Comparison of ENCODE assay signal across 10 cellular contexts in the genomic region with DNA sequence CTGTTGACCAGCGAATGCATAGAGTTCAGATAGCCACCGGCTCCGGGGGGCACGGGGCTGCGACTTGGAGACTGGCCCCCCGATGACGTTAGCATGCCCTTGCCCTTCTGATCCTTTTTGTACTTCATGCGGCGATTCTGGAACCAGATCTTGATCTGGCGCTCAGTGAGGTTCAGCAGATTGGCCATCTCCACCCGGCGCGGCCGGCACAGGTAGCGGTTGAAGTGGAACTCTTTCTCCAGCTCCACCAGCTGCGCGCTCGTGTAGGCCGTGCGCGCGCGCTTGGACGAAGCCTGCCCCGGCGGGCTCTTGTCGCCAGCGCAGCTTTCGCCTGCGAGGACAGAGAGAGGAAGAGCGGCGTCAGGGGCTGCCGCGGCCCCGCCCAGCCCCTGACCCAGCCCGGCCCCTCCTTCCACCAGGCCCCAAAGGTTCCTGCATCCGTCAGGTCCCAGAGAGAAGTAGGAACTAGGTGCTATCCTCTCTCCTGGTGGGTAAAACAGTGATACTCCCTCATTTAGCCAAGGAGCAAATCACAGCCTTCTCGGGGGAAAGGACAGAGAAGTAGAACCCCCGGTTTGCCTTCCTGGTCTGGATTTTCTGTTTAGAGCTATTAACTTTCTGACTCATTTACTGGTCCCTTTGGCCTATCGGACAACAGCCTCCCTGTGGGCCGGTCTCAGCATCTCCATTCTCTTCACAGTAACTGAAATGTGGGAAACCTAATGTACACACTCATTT. TPM values are rescaled to one million over a fixed set of nuclear protein-coding genes. Genes with fewer than 3 reads are reported as not detected.
DNase-seq lines count a peak whose midpoint lies in the region; ATAC-seq, FAIRE-seq and TF ChIP-seq lines count a peak whose summit lies in the region.
"Had no signal": no experiment of that assay in that cellular context is flagged by ENCODE, and none has a peak within 500 bp of the region (broad histone marks: within the 10 kb centered on the region; RNA-seq: fewer than 3 reads in every experiment).

No MANE protein-coding gene starts in this region.

- no peak overlapping the region for H2BK120ac ChIP-seq in H9 (ENCODE audit: low read depth, low read length, poor library complexity, severe bottlenecking)

- no peak for FAIRE-seq in HTR-8/SVneo (lab: Jason Lieb, UNC)

- no peak overlapping the region for H4K8ac ChIP-seq in H9 (replicated peaks; ENCODE audit: insufficient read length, low read depth, low read length)

- no peak overlapping the region for H2AFZ ChIP-seq in H9 (ENCODE audit: low read length)

- no peak overlapping the region for H3K4ac ChIP-seq in H9 (ENCODE audit: low read depth, low read length)

- no peak overlapping the region for H3K14ac ChIP-seq in H9 (ENCODE audit: insufficient read depth, low read length)

- no peak overlapping the region for H2BK12ac ChIP-seq in H9 (ENCODE audit: insufficient read length, low read depth, low read length)

- no peaks in the 10 kb centered on the region for H3K79me1 ChIP-seq in H9 (ENCODE audit: insufficient read depth, low read depth, low read length, poor library complexity, severe bottlenecking)

- H3K4me3 ChIP-seq in rectal smooth muscle tissue (ENCODE audit: low read length), result peak overlapping the region; percentile 47
- no peak overlapping the region for H3K4me3 ChIP-seq in CD4-positive, alpha-beta memory T cell (ENCODE audit: low read length in 2 of 2)

- H2AK5ac ChIP-seq in H9 (ENCODE audit: insufficient read length, low read length), result no peak overlapping the region

- DNase-seq in H9 (peak; percentile 86), dermis blood vessel endothelial cell (peak; percentile 76), kidney glomerular epithelial cell (lab: John Stamatoyannopoulos, UW) (peak; percentile 89), activated gamma-delta T cell (lab: John Stamatoyannopoulos, UW) (no peak), HTR-8/SVneo (ENCODE audit: insufficient read length, low spot score) (no peak)
- DNase-seq in CD4-positive, alpha-beta memory T cell, result no peak

- no peak for ATAC-seq in SK-N-SH treated with all-trans-retinoic acid at 6 μM for 48 hours
- ATAC-seq: stimulated activated effector memory CD8-positive, alpha-beta T cell treated with anti-CD3 and anti-CD28 coated beads, Interleukin-12 subunit alpha, Interleukin-12 subunit beta, amount 100 ng/mL, for 72 hours had no signal

- H3K23ac ChIP-seq in H9 (ENCODE audit: insufficient read length, low read depth, low read length), result no peak overlapping the region

- no peak overlapping the region for H3K56ac ChIP-seq in H9 (ENCODE audit: insufficient read length, low read depth, low read length)

- H3T11ph ChIP-seq in H9 (ENCODE audit: low read length), result no peak overlapping the region

- H3K9me3 Mint-ChIP-seq in H9, result peaks cover 0 to 7% of the 10 kb centered on the region in 2 experiments; a peak in 4 of 5 replicates
- peaks cover 0 to 3% (median 0%) of the 10 kb centered on the region in 8 donors for H3K9me3 Mint-ChIP-seq in CD4-positive, alpha-beta memory T cell
- H3K9me3 Mint-ChIP-seq: activated naive CD4-positive, alpha-beta T cell treated with anti-CD3 and anti-CD28 coated beads, Interleukin-2, amount 50 U/mL, for 24 hours; stimulated activated effector memory CD8-positive, alpha-beta T cell treated with anti-CD3 and anti-CD28 coated beads, Interleukin-12 subunit alpha, Interleukin-12 subunit beta, amount 100 ng/mL, for 72 hours had no signal

- H2BK15ac ChIP-seq in H9 (ENCODE audit: low read depth, low read length), result no peak overlapping the region

- H3K4me2 ChIP-seq in H9 (ENCODE audit: insufficient read depth, insufficient read length, low read length), result no peak overlapping the region

- no peak overlapping the region for H2BK20ac ChIP-seq in H9 (ENCODE audit: low read depth, low read length, poor library complexity, severe bottlenecking)

- peaks cover 100% of the 10 kb centered on the region for H3K27me3 Mint-ChIP-seq in H9 (ENCODE audit: low read depth)
- peaks cover 11 to 21% of the 10 kb centered on the region in 2 donors for H3K27me3 Mint-ChIP-seq in CD4-positive, alpha-beta memory T cell

- H3K27ac Mint-ChIP-seq in H9, result no peak overlapping the region
- H3K27ac Mint-ChIP-seq in CD4-positive, alpha-beta memory T cell, result no peak overlapping the region
- H3K27ac Mint-ChIP-seq: activated naive CD4-positive, alpha-beta T cell treated with anti-CD3 and anti-CD28 coated beads, Interleukin-2, amount 50 U/mL, for 24 hours; stimulated activated effector memory CD8-positive, alpha-beta T cell treated with anti-CD3 and anti-CD28 coated beads, Interleukin-12 subunit alpha, Interleukin-12 subunit beta, amount 100 ng/mL, for 72 hours had no signal

- intact Hi-C loops in CD4-positive, alpha-beta memory T cell (cut with micrococcal nuclease), result no loop called here

- H3K23me2 ChIP-seq in H9 (ENCODE audit: insufficient read length, low read depth, low read length, poor library complexity, severe bottlenecking), result peaks cover 3% of the 10 kb centered on the region

- no peak overlapping the region for H2BK5ac ChIP-seq in H9 (ENCODE audit: insufficient read length, low read length)

- H3K27ac ChIP-seq in H9 (ENCODE audit: insufficient read length, low read depth, low read length), result no peak overlapping the region
- peak overlapping the region; percentile 90 for H3K27ac ChIP-seq in rectal smooth muscle tissue (ENCODE audit: low read depth, low read length)
- no peak overlapping the region for H3K27ac ChIP-seq in CD4-positive, alpha-beta memory T cell (ENCODE audit: low read depth, low read length)

- no peak overlapping the region for H4K91ac ChIP-seq in H9 (ENCODE audit: insufficient read length, low read depth, low read length)

- H3K18ac ChIP-seq in H9 (ENCODE audit: insufficient read length, low read depth, low read length), result no peak overlapping the region

- no peaks in the 10 kb centered on the region for H3K79me2 ChIP-seq in H9 (ENCODE audit: insufficient read depth, low read length)

- H3K9me3 ChIP-seq in H9 (ENCODE audit: control insufficient read depth, low read depth, low read length), result no peaks in the 10 kb centered on the region
- no peaks in the 10 kb centered on the region for H3K9me3 ChIP-seq in CD4-positive, alpha-beta memory T cell (ENCODE audit: control insufficient read depth in 1 of 2, low read length in 2 of 2)

- WGBS in H9 (ENCODE audit: extremely low coverage, insufficient read length, low lambda C conversion rate), result no CpG with 5 or more reads among the region's 41 CpGs

- H3K9ac ChIP-seq in H9 (ENCODE audit: extremely low read depth, insufficient read length, low read length) (no peak overlapping the region), rectal smooth muscle tissue (ENCODE audit: low read length) (no peak overlapping the region)

- H4K20me1 ChIP-seq in H9 (ENCODE audit: control insufficient read depth, insufficient read depth, insufficient read length), result peaks cover 2% of the 10 kb centered on the region

- H3K27me3 ChIP-seq in H9 (ENCODE audit: insufficient read depth, low read length) (peaks cover 100% of the 10 kb centered on the region), rectal smooth muscle tissue (ENCODE audit: control insufficient read depth, insufficient read depth, low read length) (no peaks in the 10 kb centered on the region)
- H3K27me3 ChIP-seq in CD4-positive, alpha-beta memory T cell (ENCODE audit: insufficient read depth, low read length), result peaks cover 8% of the 10 kb centered on the region

- CTCF ChIA-PET in CD4-positive, alpha-beta memory T cell (lab: Charles Lee; ENCODE audit: partially characterized antibody), result no interaction called here

- no peaks in the 10 kb centered on the region for H3K36me3 ChIP-seq in rectal smooth muscle tissue (ENCODE audit: control insufficient read depth, insufficient read depth, low read length)
- H3K36me3 ChIP-seq in CD4-positive, alpha-beta memory T cell (ENCODE audit: insufficient read depth, low read length), result no peaks in the 10 kb centered on the region

- peak overlapping the region; percentile 36 to 70; a peak in 3 of 5 replicates for H3K4me3 Mint-ChIP-seq in H9
- no peak overlapping the region for H3K4me3 Mint-ChIP-seq in CD4-positive, alpha-beta memory T cell
- H3K4me3 Mint-ChIP-seq: activated naive CD4-positive, alpha-beta T cell treated with anti-CD3 and anti-CD28 coated beads, Interleukin-2, amount 50 U/mL, for 24 hours; stimulated activated effector memory CD8-positive, alpha-beta T cell treated with anti-CD3 and anti-CD28 coated beads, Interleukin-12 subunit alpha, Interleukin-12 subunit beta, amount 100 ng/mL, for 72 hours had no signal

- TF ChIP-seq CTCF in H9 (conservative IDR thresholded peaks at IDR 0.05), result no peak

- H4K5ac ChIP-seq in H9 (ENCODE audit: insufficient read length, low read depth, low read length), result no peak overlapping the region

- no peaks in the 10 kb centered on the region; a peak in 1 of 7 replicates for H3K36me3 Mint-ChIP-seq in H9 (ENCODE audit: insufficient read depth in 1 of 3, low read depth in 3 of 3)
- peaks cover 0 to 10% of the 10 kb centered on the region in 2 donors for H3K36me3 Mint-ChIP-seq in CD4-positive, alpha-beta memory T cell
- H3K36me3 Mint-ChIP-seq: activated naive CD4-positive, alpha-beta T cell treated with anti-CD3 and anti-CD28 coated beads, Interleukin-2, amount 50 U/mL, for 24 hours; stimulated activated effector memory CD8-positive, alpha-beta T cell treated with anti-CD3 and anti-CD28 coated beads, Interleukin-12 subunit alpha, Interleukin-12 subunit beta, amount 100 ng/mL, for 72 hours had no signal

- POLR2A ChIA-PET in CD4-positive, alpha-beta memory T cell (lab: Charles Lee; ENCODE audit: partially characterized antibody), result no interaction called here

- H3K4me1 ChIP-seq in H9 (ENCODE audit: insufficient read depth, low read length) (no peaks in the 10 kb centered on the region), rectal smooth muscle tissue (ENCODE audit: control insufficient read depth, insufficient read depth, low read length) (peaks cover 31% of the 10 kb centered on the region)
- H3K4me1 ChIP-seq in CD4-positive, alpha-beta memory T cell (ENCODE audit: insufficient read depth, low read length), result no peaks in the 10 kb centered on the region

- peaks cover 10 to 22% of the 10 kb centered on the region in 2 experiments for H3K4me1 Mint-ChIP-seq in H9
- peaks cover 2 to 5% (median 4%) of the 10 kb centered on the region in 4 donors for H3K4me1 Mint-ChIP-seq in CD4-positive, alpha-beta memory T cell

RNA-seq across cellular contexts. Expression of a gene that starts 6.1 kb away (rescaled TPM):
- total RNA-seq in H9 (2021), result not detected in 2 replicates
- total RNA-seq in dermis blood vessel endothelial cell, result 0.33 and 0.34 TPM in 2 replicates
- total RNA-seq in CD4-positive, alpha-beta memory T cell, result not detected
- not detected for polyA plus RNA-seq in CD4-positive, alpha-beta memory T cell

RNA-seq across cellular contexts. Expression of a gene that starts 12.8 kb away (rescaled TPM):
- total RNA-seq in H9 (2021), result 0.11 TPM in 1 of 2 replicates, not detected in the other
- 0.68 and 0.84 TPM in 2 replicates for total RNA-seq in dermis blood vessel endothelial cell
- under 1 TPM; 0.73 to 0.75 TPM for total RNA-seq in CD4-positive, alpha-beta memory T cell
- polyA plus RNA-seq in CD4-positive, alpha-beta memory T cell, result under 1 TPM; 0.49 to 0.68 TPM

RNA-seq across cellular contexts. Expression of a gene that starts 22.0 kb away (rescaled TPM):
- total RNA-seq in H9 (2021) (not detected in 2 replicates), dermis blood vessel endothelial cell (0.34 and 0.65 TPM in 2 replicates)
- under 1 TPM in 1 of 2 experiments, not detected in 1; 0.19 TPM for total RNA-seq in CD4-positive, alpha-beta memory T cell
- polyA plus RNA-seq in CD4-positive, alpha-beta memory T cell, result under 1 TPM in 1 of 2 donors, not detected in 1; 0.30 TPM

RNA-seq across cellular contexts. Expression of a gene that starts 34.9 kb away (rescaled TPM):
- total RNA-seq in H9 (2021) (not detected in 2 replicates), dermis blood vessel endothelial cell (5.6 and 6.1 TPM in 2 replicates)
- total RNA-seq in CD4-positive, alpha-beta memory T cell, result not detected
- polyA plus RNA-seq in CD4-positive, alpha-beta memory T cell, result not detected

RNA-seq across cellular contexts. Expression of a gene that starts 39.0 kb away (rescaled TPM):
- total RNA-seq in H9 (2021) (not detected in 2 replicates), dermis blood vessel endothelial cell (2.9 and 8.6 TPM in 2 replicates)
- total RNA-seq in CD4-positive, alpha-beta memory T cell, result not detected
- not detected for polyA plus RNA-seq in CD4-positive, alpha-beta memory T cell

Comparison
In these comparisons a context has a peak if more than half of its experiments do, and no peak if none do; other contexts are left out.
1. DNase-seq: peak in H9 (single experiment), dermis blood vessel endothelial cell (single experiment) and kidney glomerular epithelial cell (single experiment); none in activated gamma-delta T cell (single experiment), CD4-positive, alpha-beta memory T cell (0 of 5) and HTR-8/SVneo (single experiment).
2. H3K4me3 Mint-ChIP-seq: peak in H9 (2 of 2); none in CD4-positive, alpha-beta memory T cell (0 of 8).